Comparison of ENCODE assay signal across 26 cellular contexts in genomic region chr1:89201489-89201794, GRCh38. TPM values are rescaled to one million over a fixed set of nuclear protein-coding genes. Genes with fewer than 3 reads are reported as not detected.
DNase-seq lines count a peak whose midpoint lies in the region; ATAC-seq lines count a peak whose summit lies in the region.
"Had no signal": no experiment of that assay in that cellular context is flagged by ENCODE, and none has a peak within 500 bp of the region (broad histone marks: within the 10 kb centered on the region; RNA-seq: fewer than 3 reads in every experiment).

No MANE protein-coding gene starts in this region.

- POLR2A ChIA-PET in activated naive CD8-positive, alpha-beta T cell treated with anti-CD3 and anti-CD28 coated beads, Interleukin-2, amount 10 ng/mL, durations not matched to agents 7 days and 5 days (lab: Charles Lee): no interaction called here

- CTCF ChIA-PET in activated CD8-positive, alpha-beta memory T cell treated with anti-CD3 and anti-CD28 coated beads, Interleukin-2, amount 10 ng/mL, durations not matched to agents 7 days and 5 days (lab: Charles Lee): interaction anchor here (1.4 kb wide), 1 partner anchor 15 kb away, joined by 3 read pairs; no protein-coding TSS in a partner anchor

- peaks cover 33% of the 10 kb centered on the region for H3K4me1 Mint-ChIP-seq in activated CD8-positive, alpha-beta memory T cell treated with anti-CD3 and anti-CD28 coated beads, Interleukin-2, amount 10 ng/mL, durations not matched to agents 7 days and 5 days
- peaks cover 19 to 42% (median 36%) of the 10 kb centered on the region in 3 donors for H3K4me1 Mint-ChIP-seq in IgD-negative memory B cell
- H3K4me1 Mint-ChIP-seq in activated naive CD8-positive, alpha-beta T cell treated with anti-CD3 and anti-CD28 coated beads, Interleukin-2, amount 10 ng/mL, durations not matched to agents 7 days and 5 days: peaks cover 27% of the 10 kb centered on the region
- H3K4me1 Mint-ChIP-seq in stimulated activated naive B cell treated with anti-CD40 and anti-IgM and Interleukin-4, amounts not matched to agents 10 μg/mL and 1 μg/mL and 100 μg/mL, for 72 hours: peaks cover 33 to 54% of the 10 kb centered on the region in 2 donors

- no peak for ATAC-seq in activated CD8-positive, alpha-beta memory T cell treated with anti-CD3 and anti-CD28 coated beads, Interleukin-2, amount 10 ng/mL, durations not matched to agents 7 days and 5 days
- no peak for ATAC-seq in activated naive CD8-positive, alpha-beta T cell treated with anti-CD3 and anti-CD28 coated beads, Interleukin-2, amount 10 ng/mL, durations not matched to agents 7 days and 5 days (ENCODE audit: low read depth)
- ATAC-seq in stimulated activated naive B cell treated with anti-CD40 and anti-IgM and Interleukin-4, amounts not matched to agents 10 μg/mL and 1 μg/mL and 100 μg/mL, for 72 hours (replicated peaks): no peak
- ATAC-seq in HG02970 (IDR thresholded peaks at IDR 0.05; ENCODE audit: low FRiP score, unreplicated experiment) (no peak), GM18517 (IDR thresholded peaks at IDR 0.05; ENCODE audit: unreplicated experiment) (no peak), GM21529 (IDR thresholded peaks at IDR 0.05; ENCODE audit: unreplicated experiment) (no peak)
- ATAC-seq: PC-3, psoas muscle had no signal

- no peak for DNase-seq in activated CD8-positive, alpha-beta memory T cell treated with anti-CD3 and anti-CD28 coated beads, Interleukin-2, amount 10 ng/mL, durations not matched to agents 7 days and 5 days
- DNase-seq in activated CD8-positive, alpha-beta memory T cell treated with anti-CD3 and anti-CD28 coated beads, Interleukin-2, amount 50 U/mL, for 48 hours: no peak
- no peak for DNase-seq in activated naive CD8-positive, alpha-beta T cell treated with anti-CD3 and anti-CD28 coated beads, Interleukin-2, amount 10 ng/mL, durations not matched to agents 7 days and 5 days
- DNase-seq in stimulated activated naive B cell treated with anti-CD40 and anti-IgM and Interleukin-4, amounts not matched to agents 10 μg/mL and 1 μg/mL and 100 μg/mL, for 72 hours: no peak
- DNase-seq: ACHN; activated CD4-positive, alpha-beta T cell treated with anti-CD3 and anti-CD28 coated beads for 48 hours; anterior cingulate cortex; cerebellar nuclear complex; DMS79 treated with DMSO at 0.1 percent for 48 hours; effector memory CD4-positive, alpha-beta T cell; esophagus squamous epithelium; IMR-90; left cardiac atrium; NCI-H146; NCI-H2171; NCI-H774; PC-3; psoas muscle; stimulated activated CD4-positive, alpha-beta T cell treated with anti-CD3 and anti-CD28 coated beads, Interleukin-4, amount 100 ng/mL, for 24 hours; uterus had no signal

- peaks cover 51% of the 10 kb centered on the region for H3K36me3 Mint-ChIP-seq in activated CD8-positive, alpha-beta memory T cell treated with anti-CD3 and anti-CD28 coated beads, Interleukin-2, amount 10 ng/mL, durations not matched to agents 7 days and 5 days
- H3K36me3 Mint-ChIP-seq in IgD-negative memory B cell: peaks cover 8% of the 10 kb centered on the region
- H3K36me3 Mint-ChIP-seq in activated naive CD8-positive, alpha-beta T cell treated with anti-CD3 and anti-CD28 coated beads, Interleukin-2, amount 10 ng/mL, durations not matched to agents 7 days and 5 days: peaks cover 53% of the 10 kb centered on the region
- H3K36me3 Mint-ChIP-seq in stimulated activated naive B cell treated with anti-CD40 and anti-IgM and Interleukin-4, amounts not matched to agents 10 μg/mL and 1 μg/mL and 100 μg/mL, for 72 hours: peaks cover 11 to 18% of the 10 kb centered on the region in 2 donors

- H3K9me3 Mint-ChIP-seq in activated CD8-positive, alpha-beta memory T cell treated with anti-CD3 and anti-CD28 coated beads, Interleukin-2, amount 10 ng/mL, durations not matched to agents 7 days and 5 days (ENCODE audit: low read depth): peaks cover 10% of the 10 kb centered on the region
- peaks cover 0 to 12% (median 7%) of the 10 kb centered on the region in 3 donors for H3K9me3 Mint-ChIP-seq in IgD-negative memory B cell
- H3K9me3 Mint-ChIP-seq in activated naive CD8-positive, alpha-beta T cell treated with anti-CD3 and anti-CD28 coated beads, Interleukin-2, amount 10 ng/mL, durations not matched to agents 7 days and 5 days: peaks cover 9% of the 10 kb centered on the region
- H3K9me3 Mint-ChIP-seq in stimulated activated naive B cell treated with anti-CD40 and anti-IgM and Interleukin-4, amounts not matched to agents 10 μg/mL and 1 μg/mL and 100 μg/mL, for 72 hours: peaks cover 9 to 10% of the 10 kb centered on the region in 2 donors

- no peaks in the 10 kb centered on the region for H3K27me3 Mint-ChIP-seq in activated CD8-positive, alpha-beta memory T cell treated with anti-CD3 and anti-CD28 coated beads, Interleukin-2, amount 10 ng/mL, durations not matched to agents 7 days and 5 days
- no peaks in the 10 kb centered on the region for H3K27me3 Mint-ChIP-seq in IgD-negative memory B cell
- no peaks in the 10 kb centered on the region for H3K27me3 Mint-ChIP-seq in activated naive CD8-positive, alpha-beta T cell treated with anti-CD3 and anti-CD28 coated beads, Interleukin-2, amount 10 ng/mL, durations not matched to agents 7 days and 5 days
- H3K27me3 Mint-ChIP-seq in stimulated activated naive B cell treated with anti-CD40 and anti-IgM and Interleukin-4, amounts not matched to agents 10 μg/mL and 1 μg/mL and 100 μg/mL, for 72 hours: no peaks in the 10 kb centered on the region

- peak overlapping the region; percentile 72 for H3K27ac Mint-ChIP-seq in activated CD8-positive, alpha-beta memory T cell treated with anti-CD3 and anti-CD28 coated beads, Interleukin-2, amount 10 ng/mL, durations not matched to agents 7 days and 5 days
- H3K27ac Mint-ChIP-seq in IgD-negative memory B cell: peak overlapping the region in 1 of 3 donors; percentile 64
- peak overlapping the region; percentile 80 for H3K27ac Mint-ChIP-seq in activated naive CD8-positive, alpha-beta T cell treated with anti-CD3 and anti-CD28 coated beads, Interleukin-2, amount 10 ng/mL, durations not matched to agents 7 days and 5 days
- H3K27ac Mint-ChIP-seq in stimulated activated naive B cell treated with anti-CD40 and anti-IgM and Interleukin-4, amounts not matched to agents 10 μg/mL and 1 μg/mL and 100 μg/mL, for 72 hours: peak overlapping the region; percentile 88

- no peak overlapping the region for H3K4me3 Mint-ChIP-seq in activated CD8-positive, alpha-beta memory T cell treated with anti-CD3 and anti-CD28 coated beads, Interleukin-2, amount 10 ng/mL, durations not matched to agents 7 days and 5 days
- H3K4me3 Mint-ChIP-seq in IgD-negative memory B cell: peak overlapping the region in 3 of 4 donors; percentile 7 to 76 (median 73)
- no peak overlapping the region for H3K4me3 Mint-ChIP-seq in activated naive CD8-positive, alpha-beta T cell treated with anti-CD3 and anti-CD28 coated beads, Interleukin-2, amount 10 ng/mL, durations not matched to agents 7 days and 5 days
- no peak overlapping the region for H3K4me3 Mint-ChIP-seq in stimulated activated naive B cell treated with anti-CD40 and anti-IgM and Interleukin-4, amounts not matched to agents 10 μg/mL and 1 μg/mL and 100 μg/mL, for 72 hours

RNA-seq across cellular contexts. Expression of gene GBP4, which starts 2.7 kb away (rescaled TPM):
- total RNA-seq in activated CD8-positive, alpha-beta memory T cell treated with anti-CD3 and anti-CD28 coated beads, Interleukin-2, amount 10 ng/mL, durations not matched to agents 7 days and 5 days: 10 to 100 TPM; 69.7 to 78.6 TPM
- polyA plus RNA-seq in IgD-negative memory B cell: 10.1 TPM
- total RNA-seq in activated naive CD8-positive, alpha-beta T cell treated with anti-CD3 and anti-CD28 coated beads, Interleukin-2, amount 10 ng/mL, durations not matched to agents 7 days and 5 days: 10 to 100 TPM; 61.9 to 69.7 TPM
- total RNA-seq: IMR-90 had no signal
- polyA plus RNA-seq: IMR-90 had no signal

RNA-seq across cellular contexts. Expression of gene GBP7, which starts 25.6 kb away (rescaled TPM):
- under 1 TPM; 0.18 to 0.28 TPM for total RNA-seq in activated CD8-positive, alpha-beta memory T cell treated with anti-CD3 and anti-CD28 coated beads, Interleukin-2, amount 10 ng/mL, durations not matched to agents 7 days and 5 days
- not detected for polyA plus RNA-seq in IgD-negative memory B cell
- total RNA-seq in activated naive CD8-positive, alpha-beta T cell treated with anti-CD3 and anti-CD28 coated beads, Interleukin-2, amount 10 ng/mL, durations not matched to agents 7 days and 5 days: under 1 TPM; 0.11 to 0.28 TPM
- total RNA-seq: esophagus squamous epithelium, IMR-90, left cardiac atrium, psoas muscle, SK-MEL-5, uterus had no signal
- polyA plus RNA-seq: IMR-90, psoas muscle, small intestine had no signal

Comparison
In these comparisons a context has a peak if more than half of its experiments do, and no peak if none do; other contexts are left out.
1. H3K4me3 Mint-ChIP-seq: peak in IgD-negative memory B cell (3 of 4); none in activated CD8-positive, alpha-beta memory T cell treated with anti-CD3 and anti-CD28 coated beads, Interleukin-2, amount 10 ng/mL, durations not matched to agents 7 days and 5 days (single experiment), activated naive CD8-positive, alpha-beta T cell treated with anti-CD3 and anti-CD28 coated beads, Interleukin-2, amount 10 ng/mL, durations not matched to agents 7 days and 5 days (single experiment) and stimulated activated naive B cell treated with anti-CD40 and anti-IgM and Interleukin-4, amounts not matched to agents 10 μg/mL and 1 μg/mL and 100 μg/mL, for 72 hours (0 of 2).